ENCODE assay signal across 9 cellular contexts in genomic region chr1:144412068-144412471, GRCh38. TPM values are rescaled to one million over a fixed set of nuclear protein-coding genes. Genes with fewer than 3 reads are reported as not detected.
A peak's percentile ranks its signal among the peaks of the same experiment; 100 is the strongest.
DNase-seq lines count a peak whose midpoint lies in the region; ATAC-seq and TF ChIP-seq lines count a peak whose summit lies in the region.
"Not testable (repeated sequence)": the region's sequence is repeated elsewhere in the genome, so short reads cannot be mapped to it uniquely, and the experiment has no call there.
"Had no signal": no experiment of that assay in that cellular context is flagged by ENCODE, and none has a peak within 500 bp of the region (broad histone marks: within the 10 kb centered on the region; RNA-seq: fewer than 3 reads in every experiment).

No MANE protein-coding gene starts in this region.

- DNase-seq in GM12865 (ENCODE audit: low read depth) = peak; percentile 92
- peak; percentile 44 for DNase-seq in NCI-H2107 (lab: John Stamatoyannopoulos, UW)
- peak; percentile 73 for DNase-seq in T-helper 22 cell (ENCODE audit: low read depth)
- DNase-seq in activated naive CD8-positive, alpha-beta T cell treated with anti-CD3 and anti-CD28 coated beads, Interleukin-2, amount 50 U/mL, for 24 hours = peak; percentile 73
- peak; percentile 87 for DNase-seq in Right ventricle myocardium superior
- peak; percentile 42 for DNase-seq in pons (ENCODE audit: low spot score)
- DNase-seq in stromal cell of bone marrow (ENCODE audit: low read depth) = peak; percentile 57

- peak overlapping the region; percentile 87 for H3K4me3 Mint-ChIP-seq in activated naive CD8-positive, alpha-beta T cell treated with anti-CD3 and anti-CD28 coated beads, Interleukin-2, amount 50 U/mL, for 24 hours

- peak; percentile 53 for ATAC-seq in HG02938 (IDR thresholded peaks at IDR 0.05; ENCODE audit: unreplicated experiment)
- peak; percentile 50 for ATAC-seq in activated naive CD8-positive, alpha-beta T cell treated with anti-CD3 and anti-CD28 coated beads, Interleukin-2, amount 50 U/mL, for 24 hours
- ATAC-seq in Right ventricle myocardium superior (ENCODE audit: poor library complexity) = peak; percentile 97

- peak overlapping the region; percentile 36; the same call in 1 of the 2 replicates for H3K4me3 ChIP-seq in GM12865 (ENCODE audit: low read depth, low read length)

- H3K4me1 Mint-ChIP-seq in activated naive CD8-positive, alpha-beta T cell treated with anti-CD3 and anti-CD28 coated beads, Interleukin-2, amount 50 U/mL, for 24 hours = peaks cover 12% of the 10 kb centered on the region

- H3K36me3 Mint-ChIP-seq in activated naive CD8-positive, alpha-beta T cell treated with anti-CD3 and anti-CD28 coated beads, Interleukin-2, amount 50 U/mL, for 24 hours (ENCODE audit: low read depth) = not testable (repeated sequence)

- peak overlapping the region; percentile 98 for H3K27ac Mint-ChIP-seq in activated naive CD8-positive, alpha-beta T cell treated with anti-CD3 and anti-CD28 coated beads, Interleukin-2, amount 50 U/mL, for 24 hours

- TF ChIP-seq CTCF in GM12865 (IDR thresholded peaks at IDR 0.05; ENCODE audit: insufficient read depth, low read depth, low read length, missing control alignments) = not testable (repeated sequence)

- intact Hi-C loops in Right ventricle myocardium superior (cut with DNase I) = not testable (repeated sequence)

- H3K9me3 Mint-ChIP-seq in activated naive CD8-positive, alpha-beta T cell treated with anti-CD3 and anti-CD28 coated beads, Interleukin-2, amount 50 U/mL, for 24 hours = not testable (repeated sequence)

- H3K27me3 Mint-ChIP-seq in activated naive CD8-positive, alpha-beta T cell treated with anti-CD3 and anti-CD28 coated beads, Interleukin-2, amount 50 U/mL, for 24 hours = not testable (repeated sequence)

RNA-seq across cellular contexts. Expression of gene PPIAL4E, which starts 38.6 kb away (rescaled TPM):
- total RNA-seq in Right ventricle myocardium superior = not detected
- total RNA-seq: epithelial cell of proximal tubule had no signal

RNA-seq across cellular contexts. Expression of gene NBPF15, which starts 49.4 kb away (rescaled TPM):
- total RNA-seq in Right ventricle myocardium superior = 6.7 TPM

Comparison
In these comparisons a context has a peak if more than half of its experiments do, and no peak if none do; other contexts are left out.
1. Peak in every context shown above with its lines: DNase-seq, ATAC-seq and H3K4me3 ChIP-seq.
2. DNase-seq: peak in every context shown above with its lines; median percentile 92 in GM12865; 87 in Right ventricle myocardium superior; 73 in T-helper 22 cell; 73 in activated naive CD8-positive, alpha-beta T cell treated with anti-CD3 and anti-CD28 coated beads, Interleukin-2, amount 50 U/mL, for 24 hours; 57 in stromal cell of bone marrow; 44 in NCI-H2107; 42 in pons.